Comparison of ENCODE assay signal across 14 cellular contexts in the genomic region with DNA sequence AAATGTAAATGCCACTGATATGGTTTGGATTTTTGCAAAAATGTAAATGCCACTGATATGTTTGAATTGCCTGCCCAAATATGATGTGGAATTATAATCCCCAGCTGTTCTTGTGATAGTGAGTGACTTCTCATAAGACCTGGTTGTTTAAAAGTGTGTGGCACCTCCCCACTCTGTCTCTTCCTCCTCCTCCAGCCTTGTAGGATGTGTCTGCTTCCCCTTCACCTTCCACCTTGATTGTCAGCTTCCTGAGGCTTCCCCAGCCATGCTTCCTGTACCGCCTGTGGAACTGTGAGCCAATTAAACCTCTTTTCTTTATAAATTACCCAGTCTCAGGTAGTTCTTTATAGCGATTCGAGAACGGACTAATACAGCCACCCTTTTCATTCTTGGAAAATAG. TPM values are rescaled to one million over a fixed set of nuclear protein-coding genes. Genes with fewer than 3 reads are reported as not detected.
A peak's percentile ranks its signal among the peaks of the same experiment; 100 is the strongest.
DNase-seq lines count a peak whose midpoint lies in the region; FAIRE-seq and TF ChIP-seq lines count a peak whose summit lies in the region.
"Had no signal": no experiment of that assay in that cellular context is flagged by ENCODE, and none has a peak within 500 bp of the region (broad histone marks: within the 10 kb centered on the region; RNA-seq: fewer than 3 reads in every experiment).

No MANE protein-coding gene starts in this region.

- peaks cover 33% of the 10 kb centered on the region for H4K20me1 ChIP-seq in Karpas-422 (ENCODE audit: insufficient read depth, low read depth, low read length)
- H4K20me1 ChIP-seq in astrocyte (ENCODE audit: insufficient read depth, low read length), result peaks cover 33% of the 10 kb centered on the region
- H4K20me1 ChIP-seq in osteoblast (ENCODE audit: insufficient read depth, low read length), result peaks cover 21% of the 10 kb centered on the region

- H3K36me3 ChIP-seq in Karpas-422 (ENCODE audit: insufficient read depth, low read length) (peaks cover 29% of the 10 kb centered on the region; the same call in 1 of the 2 replicates), astrocyte (ENCODE audit: insufficient read depth, low read length) (peaks cover 3% of the 10 kb centered on the region), osteoblast (ENCODE audit: insufficient read depth, low read length) (no peaks in the 10 kb centered on the region)

- H2AFZ ChIP-seq in Karpas-422 (ENCODE audit: low read length) (no peak overlapping the region), astrocyte (ENCODE audit: low read depth, low read length) (no peak overlapping the region), osteoblast (ENCODE audit: low read length) (peak overlapping the region; percentile 42)

- DNase-seq in activated T-cell treated with anti-CD3 and anti-CD28 coated beads, Interleukin-2, amount 50 U/mL, for 24 hours, result no peak
- DNase-seq in activated T-cell treated with anti-CD3 and anti-CD28 coated beads for 4 hours (no peak), Karpas-422 (peak; percentile 82), astrocyte (ENCODE audit: low read depth) (no peak), osteoblast (ENCODE audit: insufficient read length, low spot score, missing footprints) (no peak), NCI-H526 (lab: John Stamatoyannopoulos, UW) (no peak), AG20443 (ENCODE audit: low spot score) (no peak), 8988T (no peak)
- DNase-seq: activated naive CD4-positive, alpha-beta T cell; EL; NCI-H748 treated with DMSO at 0.1 percent for 48 hours; Right ventricle myocardium superior; stimulated activated CD4-positive, alpha-beta T cell treated with anti-CD3 and anti-CD28 coated beads, Interleukin-2, amount 100 ng/mL, for 48 hours had no signal

- H3K4me1 ChIP-seq in Karpas-422 (ENCODE audit: low read length) (peaks cover 78% of the 10 kb centered on the region), astrocyte (ENCODE audit: insufficient read depth, low read length) (peaks cover 32% of the 10 kb centered on the region), osteoblast (ENCODE audit: insufficient read depth, low read length) (peaks cover 21% of the 10 kb centered on the region)

- H3K9ac ChIP-seq in Karpas-422 (ENCODE audit: low read length) (no peak overlapping the region), astrocyte (ENCODE audit: low read length) (no peak overlapping the region)

- peak overlapping the region; percentile 83 for H3K27ac Mint-ChIP-seq in activated T-cell treated with anti-CD3 and anti-CD28 coated beads, Interleukin-2, amount 50 U/mL, for 24 hours
- no peak overlapping the region for H3K27ac Mint-ChIP-seq in astrocyte (ENCODE audit: unreplicated experiment)

- H3K4me2 ChIP-seq in Karpas-422 (ENCODE audit: low read depth, low read length, poor library complexity, severe bottlenecking) (peak overlapping the region; percentile 98), astrocyte (ENCODE audit: low read length) (no peak overlapping the region), osteoblast (ENCODE audit: insufficient read depth, low read length) (no peak overlapping the region)

- no peaks in the 10 kb centered on the region for H3K9me3 Mint-ChIP-seq in activated T-cell treated with anti-CD3 and anti-CD28 coated beads, Interleukin-2, amount 50 U/mL, for 24 hours
- no peaks in the 10 kb centered on the region for H3K9me3 Mint-ChIP-seq in astrocyte (ENCODE audit: unreplicated experiment)

- no peaks in the 10 kb centered on the region for H3K9me2 ChIP-seq in Karpas-422 (replicated peaks; ENCODE audit: insufficient read depth, low read length)

- peak overlapping the region; percentile 29 for H3K4me3 Mint-ChIP-seq in activated T-cell treated with anti-CD3 and anti-CD28 coated beads, Interleukin-2, amount 50 U/mL, for 24 hours
- peak overlapping the region; percentile 47 for H3K4me3 Mint-ChIP-seq in astrocyte (ENCODE audit: unreplicated experiment)

- H3K4me3 ChIP-seq in Karpas-422 (ENCODE audit: low read length), result no peak overlapping the region
- H3K4me3 ChIP-seq in astrocyte (ENCODE audit: insufficient read depth, low read depth, low read length), result no peak overlapping the region
- no peak overlapping the region for H3K4me3 ChIP-seq in osteoblast (ENCODE audit: insufficient read depth, low read length)

- H3K79me2 ChIP-seq in Karpas-422 (ENCODE audit: low read length), result peaks cover 57% of the 10 kb centered on the region
- peaks cover 37% of the 10 kb centered on the region for H3K79me2 ChIP-seq in astrocyte (ENCODE audit: insufficient read depth, low read length)
- H3K79me2 ChIP-seq in osteoblast (ENCODE audit: insufficient read depth, low read length), result peaks cover 42% of the 10 kb centered on the region

- H3K27me3 ChIP-seq in Karpas-422 (ENCODE audit: low read length) (no peaks in the 10 kb centered on the region), astrocyte (ENCODE audit: insufficient read depth, low read length) (no peaks in the 10 kb centered on the region), osteoblast (ENCODE audit: insufficient read depth, low read length) (no peaks in the 10 kb centered on the region)

- H3K9me3 ChIP-seq in Karpas-422 (ENCODE audit: low read length), result no peaks in the 10 kb centered on the region
- no peaks in the 10 kb centered on the region for H3K9me3 ChIP-seq in astrocyte (ENCODE audit: insufficient read depth, low read depth, low read length)
- no peaks in the 10 kb centered on the region for H3K9me3 ChIP-seq in osteoblast (ENCODE audit: low read depth, low read length)

- no peaks in the 10 kb centered on the region for H3K27me3 Mint-ChIP-seq in activated T-cell treated with anti-CD3 and anti-CD28 coated beads, Interleukin-2, amount 50 U/mL, for 24 hours
- H3K27me3 Mint-ChIP-seq in astrocyte (ENCODE audit: low read depth, unreplicated experiment), result no peaks in the 10 kb centered on the region

- H3K27ac ChIP-seq in Karpas-422 (ENCODE audit: low read length) (peak overlapping the region; percentile 94), astrocyte (ENCODE audit: low read depth, low read length) (no peak overlapping the region), osteoblast (ENCODE audit: low read depth, low read length) (no peak overlapping the region)

- no peak for FAIRE-seq in astrocyte (lab: Jason Lieb, UNC)
- FAIRE-seq: GM18507 had no signal

- H3K36me3 Mint-ChIP-seq in activated T-cell treated with anti-CD3 and anti-CD28 coated beads, Interleukin-2, amount 50 U/mL, for 24 hours (ENCODE audit: low read depth), result peaks cover 46% of the 10 kb centered on the region
- no peaks in the 10 kb centered on the region for H3K36me3 Mint-ChIP-seq in astrocyte (ENCODE audit: low read depth, unreplicated experiment)

- H3K4me1 Mint-ChIP-seq in activated T-cell treated with anti-CD3 and anti-CD28 coated beads, Interleukin-2, amount 50 U/mL, for 24 hours (ENCODE audit: low read depth), result peaks cover 65% of the 10 kb centered on the region
- peaks cover 15% of the 10 kb centered on the region for H3K4me1 Mint-ChIP-seq in astrocyte (ENCODE audit: low read depth, unreplicated experiment)

- TF ChIP-seq CTCF in astrocyte (IDR thresholded peaks at IDR 0.05; ENCODE audit: insufficient read depth, low read depth, low read length), result no peak
- no peak for TF ChIP-seq CTCF in osteoblast (IDR thresholded peaks at IDR 0.05; ENCODE audit: extremely low read depth, low read depth, low read length)

RNA-seq across cellular contexts. Expression of a gene that starts 1.3 kb away (rescaled TPM):
- 242 and 276 TPM in 2 replicates for total RNA-seq in Karpas-422 (2014; rRNA removed; shearing (Covaris generic); ENCODE audit: low replicate concordance)
- total RNA-seq in astrocyte (187 and 198 TPM in 2 replicates), osteoblast (155 and 163 TPM in 2 replicates)

RNA-seq across cellular contexts. Expression of a gene that starts 50.3 kb away (rescaled TPM):
- 16.2 and 27.3 TPM in 2 replicates for total RNA-seq in Karpas-422 (2014; rRNA removed; shearing (Covaris generic); ENCODE audit: low replicate concordance)
- total RNA-seq in astrocyte, result 25.5 and 30.3 TPM in 2 replicates
- total RNA-seq in osteoblast, result 47.4 TPM in 2 replicates

RNA-seq across cellular contexts. Expression of a gene that starts 55.6 kb away (rescaled TPM):
- 18.9 and 28.6 TPM in 2 replicates for total RNA-seq in Karpas-422 (2014; rRNA removed; shearing (Covaris generic); ENCODE audit: low replicate concordance)
- total RNA-seq in astrocyte, result 11.8 and 12.7 TPM in 2 replicates
- total RNA-seq in osteoblast, result 35.1 TPM in 2 replicates

RNA-seq across cellular contexts. Expression of a gene that starts 55.7 kb away (rescaled TPM):
- total RNA-seq in Karpas-422 (2014; rRNA removed; shearing (Covaris generic); ENCODE audit: low replicate concordance), result 34.8 and 38.3 TPM in 2 replicates
- total RNA-seq in astrocyte (67.3 and 75.2 TPM in 2 replicates), osteoblast (15.6 and 19.9 TPM in 2 replicates)
